8 cellular contexts compared by ENCODE assay signal in genomic region chr2:199460101-199460671, GRCh38.
DNase-seq lines count a peak whose midpoint lies in the region; TF ChIP-seq lines count a peak whose summit lies in the region.

No MANE protein-coding gene starts in this region.

- H3K4me1 Mint-ChIP-seq in dendritic cell treated with granulocyte-macrophage colony-stimulating factor and Interleukin-4, amounts not matched to agents 40 ng/mL and 50 ng/mL, for 4 days (ENCODE audit: low read depth), result peaks cover 69% of the 10 kb centered on the region
- H3K4me1 Mint-ChIP-seq in nephron progenitor cell, result peaks cover 44% of the 10 kb centered on the region

- H3K9me3 Mint-ChIP-seq in dendritic cell treated with granulocyte-macrophage colony-stimulating factor and Interleukin-4, amounts not matched to agents 40 ng/mL and 50 ng/mL, for 4 days, result no peaks in the 10 kb centered on the region
- H3K9me3 Mint-ChIP-seq in nephron progenitor cell, result no peaks in the 10 kb centered on the region

- DNase-seq in NCI-H1417 (lab: John Stamatoyannopoulos, UW), result peak; percentile 20 to 58 (median 30)
- no peak for DNase-seq in NCI-H1417 treated with DMSO at 0.1 percent for 48 hours (lab: John Stamatoyannopoulos, UW)
- DNase-seq in NOMO-1 treated with dmso at 0.1 percent for 144 hours (lab: John Stamatoyannopoulos, UW; ENCODE audit: unreplicated experiment), result peak; percentile 25
- DNase-seq in nephron progenitor cell, result no peak
- no peak for DNase-seq in D341Med (ENCODE audit: low spot score)
- DNase-seq in foreskin melanocyte, result no peak
- DNase-seq in COR-L47 (lab: John Stamatoyannopoulos, UW), result no peak

- peaks cover 8% of the 10 kb centered on the region for H3K36me3 Mint-ChIP-seq in dendritic cell treated with granulocyte-macrophage colony-stimulating factor and Interleukin-4, amounts not matched to agents 40 ng/mL and 50 ng/mL, for 4 days (ENCODE audit: low read depth)
- no peaks in the 10 kb centered on the region for H3K36me3 Mint-ChIP-seq in nephron progenitor cell (ENCODE audit: low read depth)

- TF ChIP-seq CTCF in nephron progenitor cell (IDR thresholded peaks at IDR 0.05), result no peak

- peak overlapping the region; percentile 91 for H3K27ac Mint-ChIP-seq in dendritic cell treated with granulocyte-macrophage colony-stimulating factor and Interleukin-4, amounts not matched to agents 40 ng/mL and 50 ng/mL, for 4 days
- H3K27ac Mint-ChIP-seq in nephron progenitor cell, result peak overlapping the region; percentile 96

- H3K27me3 Mint-ChIP-seq in dendritic cell treated with granulocyte-macrophage colony-stimulating factor and Interleukin-4, amounts not matched to agents 40 ng/mL and 50 ng/mL, for 4 days, result peaks cover 77% of the 10 kb centered on the region
- peaks cover 52% of the 10 kb centered on the region for H3K27me3 Mint-ChIP-seq in nephron progenitor cell (ENCODE audit: low read depth, poor library complexity)

- intact Hi-C loops in dendritic cell treated with granulocyte-macrophage colony-stimulating factor and Interleukin-4, amounts not matched to agents 40 ng/mL and 50 ng/mL, for 4 days (cut with micrococcal nuclease), result no loop called here

- H3K4me3 Mint-ChIP-seq in dendritic cell treated with granulocyte-macrophage colony-stimulating factor and Interleukin-4, amounts not matched to agents 40 ng/mL and 50 ng/mL, for 4 days, result peak overlapping the region; percentile 92
- peak overlapping the region; percentile 91 for H3K4me3 Mint-ChIP-seq in nephron progenitor cell

Comparison
In these comparisons a context has a peak if more than half of its experiments do, and no peak if none do; other contexts are left out.
1. DNase-seq: peak in NCI-H1417 (3 of 3) and NOMO-1 treated with dmso at 0.1 percent for 144 hours (single experiment); none in NCI-H1417 treated with DMSO at 0.1 percent for 48 hours (single experiment), nephron progenitor cell (single experiment), D341Med (single experiment), foreskin melanocyte (single experiment) and COR-L47 (single experiment).